1 cellular context compared by ENCODE assay signal in the genomic region with DNA sequence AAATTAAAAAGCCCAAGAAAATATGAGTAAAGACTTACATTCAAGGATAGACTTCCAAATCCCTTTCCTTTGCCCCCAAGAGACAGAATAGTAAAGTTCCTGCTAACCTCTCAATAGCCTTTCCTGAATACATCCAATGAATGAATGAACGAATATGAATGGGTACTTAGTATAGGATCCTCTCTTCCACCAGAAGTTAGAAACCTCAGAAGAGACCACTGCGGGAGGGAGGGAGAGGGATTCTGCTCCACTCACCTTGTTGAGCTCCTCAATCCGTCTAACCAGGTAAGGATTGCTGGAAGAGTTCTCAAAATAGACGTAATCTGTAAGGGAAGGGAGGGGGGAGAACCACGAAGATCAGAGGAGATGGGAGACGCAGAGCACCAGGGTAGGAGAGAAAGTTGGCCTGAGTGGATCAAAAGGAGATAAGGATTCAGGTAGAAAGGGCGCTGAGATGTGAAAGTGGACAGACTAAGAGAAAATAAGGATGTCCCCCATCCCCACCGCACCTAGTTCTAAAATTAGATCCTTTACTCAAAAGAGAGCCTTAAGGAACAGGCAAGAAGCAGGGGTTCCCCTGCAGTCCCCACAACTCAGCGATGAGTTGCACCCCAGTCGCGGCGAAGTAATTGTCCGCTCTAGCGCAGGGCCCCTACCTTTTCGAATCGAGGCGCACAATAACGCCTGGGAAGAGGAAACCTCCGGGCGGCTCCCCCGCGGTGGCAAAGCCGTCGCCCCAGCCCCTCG.
TF ChIP-seq lines count a peak whose summit lies in the region.

No MANE protein-coding gene starts in this region.

TF ChIP-seq in endothelial cell of umbilical vein, 7 proteins besides CTCF, POLR2A, EP300 and RAD21:
- peak; percentile 4 for TF ChIP-seq POLR2AphosphoS5 (IDR thresholded peaks at IDR 0.05; ENCODE audit: insufficient read depth, low read depth, low read length)
- no peak for TF ChIP-seq FOS (IDR thresholded peaks at IDR 0.05; ENCODE audit: borderline replicate concordance, insufficient read depth, low read length)
